ENCODE assay signal across 21 cellular contexts in the genomic region with DNA sequence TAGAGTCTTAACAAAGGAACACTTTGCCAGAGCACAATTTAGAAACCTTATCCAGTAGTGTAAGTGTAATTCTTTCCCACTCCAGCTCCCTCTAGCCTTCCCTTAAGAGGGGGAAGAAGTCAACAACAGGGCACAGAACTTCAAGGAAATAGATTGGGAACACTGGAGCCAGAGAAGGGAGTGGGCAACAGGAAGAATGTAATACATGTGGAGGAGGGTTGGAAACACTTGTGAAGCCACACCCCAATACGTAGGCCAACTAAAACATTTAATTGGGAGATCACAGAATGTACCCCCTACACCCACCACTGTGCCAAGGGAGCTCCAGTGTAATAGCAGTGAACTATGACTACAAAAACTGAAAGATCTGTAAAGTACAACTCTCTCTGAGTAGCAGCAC.
"Had no signal": no experiment of that assay in that cellular context is flagged by ENCODE, and none has a peak within 500 bp of the region (broad histone marks: within the 10 kb centered on the region; RNA-seq: fewer than 3 reads in every experiment).

No MANE protein-coding gene starts in this region.

- H3K27ac Mint-ChIP-seq: endodermal cell; immature natural killer cell; naive thymus-derived CD4-positive, alpha-beta T cell; stimulated activated effector memory CD8-positive, alpha-beta T cell treated with anti-CD3 and anti-CD28 coated beads, Interleukin-12 subunit alpha, Interleukin-12 subunit beta, amount 100 ng/mL, for 72 hours; stimulated activated naive CD8-positive, alpha-beta T cell treated with anti-CD3 and anti-CD28 coated beads, Interleukin-15, Interleukin-2, amounts not matched to agents 100 ng/mL and 50 ng/mL, for 24 hours had no signal

- H3K4me1 ChIP-seq: foreskin keratinocyte, testis, tibial nerve had no signal

- H3K9me3 ChIP-seq: ovary, testis, tibial nerve had no signal

- H3K4me3 ChIP-seq: coronary artery, ovary, testis, tibial nerve had no signal

- H3K27me3 Mint-ChIP-seq: naive thymus-derived CD4-positive, alpha-beta T cell; stimulated activated naive CD8-positive, alpha-beta T cell treated with anti-CD3 and anti-CD28 coated beads, Interleukin-15, Interleukin-2, amounts not matched to agents 100 ng/mL and 50 ng/mL, for 24 hours had no signal

- H3K36me3 Mint-ChIP-seq: naive thymus-derived CD4-positive, alpha-beta T cell; stimulated activated effector memory CD8-positive, alpha-beta T cell treated with anti-CD3 and anti-CD28 coated beads, Interleukin-12 subunit alpha, Interleukin-12 subunit beta, amount 100 ng/mL, for 72 hours had no signal

- DNase-seq: effector CD4-positive, alpha-beta T cell; endodermal cell; erythroblast; foreskin keratinocyte; immature natural killer cell; kidney; left cardiac atrium; left ventricle myocardium superior; mammary epithelial cell; naive thymus-derived CD4-positive, alpha-beta T cell; nucleus accumbens; ovary; small intestine; stimulated activated CD4-positive, alpha-beta T cell treated with anti-CD3 and anti-CD28 coated beads, Interleukin-2, amount 100 ng/mL, for 48 hours; stimulated activated CD8-positive, alpha-beta memory T cell treated with anti-CD3 and anti-CD28 coated beads, Interleukin-4, amount 100 ng/mL, for 48 hours; testis had no signal

- H3K4me1 Mint-ChIP-seq: endodermal cell; immature natural killer cell; naive thymus-derived CD4-positive, alpha-beta T cell; neural crest cell; stimulated activated effector memory CD8-positive, alpha-beta T cell treated with anti-CD3 and anti-CD28 coated beads, Interleukin-12 subunit alpha, Interleukin-12 subunit beta, amount 100 ng/mL, for 72 hours had no signal

- H3K4me3 Mint-ChIP-seq: endodermal cell; immature natural killer cell; naive thymus-derived CD4-positive, alpha-beta T cell; neural crest cell; stimulated activated effector memory CD8-positive, alpha-beta T cell treated with anti-CD3 and anti-CD28 coated beads, Interleukin-12 subunit alpha, Interleukin-12 subunit beta, amount 100 ng/mL, for 72 hours; stimulated activated naive CD8-positive, alpha-beta T cell treated with anti-CD3 and anti-CD28 coated beads, Interleukin-15, Interleukin-2, amounts not matched to agents 100 ng/mL and 50 ng/mL, for 24 hours had no signal

- H3K36me3 ChIP-seq: ovary, tibial nerve had no signal

- H3K27ac ChIP-seq: coronary artery, foreskin keratinocyte, ovary, testis, tibial nerve had no signal

- H3K27me3 ChIP-seq: foreskin keratinocyte, ovary, testis, tibial nerve had no signal

- ATAC-seq: foreskin keratinocyte; left cardiac atrium; left ventricle myocardium superior; naive thymus-derived CD4-positive, alpha-beta T cell; stimulated activated effector memory CD8-positive, alpha-beta T cell treated with anti-CD3 and anti-CD28 coated beads, Interleukin-12 subunit alpha, Interleukin-12 subunit beta, amount 100 ng/mL, for 72 hours had no signal
